Comparison of ENCODE assay signal across 34 cellular contexts in genomic region chr12:73632191-73632590, GRCh38.
"Had no signal": no experiment of that assay in that cellular context is flagged by ENCODE, and none has a peak within 500 bp of the region (broad histone marks: within the 10 kb centered on the region; RNA-seq: fewer than 3 reads in every experiment).

No MANE protein-coding gene starts in this region.

- DNase-seq: Karpas-422, Kasumi-1, MG63, MM.1S, MV-4-11, NCI-H1048, NCI-H1092, NCI-H1092 treated with DMSO at 0.1 percent for 48 hours, NCI-H1105, NCI-H1105 treated with DMSO at 0.1 percent for 48 hours, NCI-H1417, NCI-H1417 treated with DMSO at 0.1 percent for 48 hours, NCI-H1436, NCI-H1436 treated with DMSO at 0.1 percent for 48 hours, NCI-H146, NCI-H1694, NCI-H1694 treated with DMSO at 0.1 percent for 48 hours, NCI-H187, NCI-H1930, NCI-H2029, NCI-H2029 treated with DMSO at 0.1 percent for 48 hours, NCI-H2081, NCI-H2081 treated with DMSO at 0.1 percent for 48 hours, NCI-H2107, NCI-H2171, NCI-H2171 treated with DMSO at 0.1 percent for 48 hours, NCI-H2227 treated with DMSO at 0.1 percent for 48 hours, NCI-H226, NCI-H345, NCI-H446, NCI-H446 treated with DMSO at 0.1 percent for 48 hours, NCI-H510A, NCI-H510A treated with DMSO at 0.1 percent for 48 hours had no signal

- H3K27me3 ChIP-seq: MG63 had no signal

- H3K36me3 ChIP-seq: MG63 had no signal

- H3K9me3 ChIP-seq: MG63 had no signal

- H3K4me3 ChIP-seq: MG63 had no signal

- H3K27ac ChIP-seq: KMS-11 had no signal
